ENCODE assay signal across 9 cellular contexts in genomic region chr4:155809835-155810234, GRCh38. TPM values are rescaled to one million over a fixed set of nuclear protein-coding genes. Genes with fewer than 3 reads are reported as not detected.
DNase-seq lines count a peak whose midpoint lies in the region; ATAC-seq and TF ChIP-seq lines count a peak whose summit lies in the region.
"Had no signal": no experiment of that assay in that cellular context is flagged by ENCODE, and none has a peak within 500 bp of the region (broad histone marks: within the 10 kb centered on the region; RNA-seq: fewer than 3 reads in every experiment).

No MANE protein-coding gene starts in this region.

- no peaks in the 10 kb centered on the region for H3K4me1 ChIP-seq in HAP-1
- peaks cover 32% of the 10 kb centered on the region for H3K4me1 ChIP-seq in Karpas-422 (ENCODE audit: low read length)
- H3K4me1 ChIP-seq in Panc1 (ENCODE audit: control insufficient read depth, insufficient read depth, low read length): no peaks in the 10 kb centered on the region

- H3K9ac ChIP-seq in Karpas-422 (ENCODE audit: low read length): no peak overlapping the region

- H3K9me2 ChIP-seq in Karpas-422 (replicated peaks; ENCODE audit: insufficient read depth, low read length): no peaks in the 10 kb centered on the region

- CTCF ChIA-PET in Panc1 (lab: Charles Lee): no interaction called here

- no peaks in the 10 kb centered on the region for H4K20me1 ChIP-seq in Karpas-422 (ENCODE audit: insufficient read depth, low read depth, low read length)

- no peaks in the 10 kb centered on the region for H3K9me3 ChIP-seq in HAP-1
- H3K9me3 ChIP-seq in Karpas-422 (ENCODE audit: low read length): no peaks in the 10 kb centered on the region
- H3K9me3 ChIP-seq in Panc1 (ENCODE audit: control insufficient read depth, insufficient read depth, low read depth, low read length): no peaks in the 10 kb centered on the region

- H3K36me3 ChIP-seq in HAP-1 (replicated peaks) (no peaks in the 10 kb centered on the region), Karpas-422 (ENCODE audit: insufficient read depth, low read length) (no peaks in the 10 kb centered on the region), Panc1 (ENCODE audit: control insufficient read depth, insufficient read depth, low read length) (no peaks in the 10 kb centered on the region)

- H3K4me2 ChIP-seq in Karpas-422 (ENCODE audit: low read depth, low read length, poor library complexity, severe bottlenecking): peak overlapping the region; percentile 29

- peak overlapping the region; percentile 86 for H2AFZ ChIP-seq in Karpas-422 (ENCODE audit: low read length)

- ATAC-seq in Panc1: no peak

- H3K27ac ChIP-seq in Karpas-422 (ENCODE audit: low read length): no peak overlapping the region
- no peak overlapping the region for H3K27ac ChIP-seq in Panc1 (ENCODE audit: low read length)

- H3K4me3 ChIP-seq in HAP-1 (no peak overlapping the region), Karpas-422 (ENCODE audit: low read length) (no peak overlapping the region), Panc1 (ENCODE audit: low read depth in 2 of 2, low read length in 2 of 2) (no peak overlapping the region)

- H3K79me2 ChIP-seq in Karpas-422 (ENCODE audit: low read length): no peaks in the 10 kb centered on the region

- DNase-seq in A172 (ENCODE audit: low spot score) (peak; percentile 80), GM10266 (ENCODE audit: extremely low spot score) (peak; percentile 44), HAP-1 (ENCODE audit: low spot score in 2 of 2) (peak; percentile 47 to 87), Karpas-422 (peak; percentile 98), Panc1 (ENCODE audit: low read depth, low spot score) (peak; percentile 35), dermis microvascular lymphatic vessel endothelial cell (ENCODE audit: low read depth in 2 of 2) (peak; percentile 23 to 44), medulla oblongata (ENCODE audit: extremely low spot score) (peak; percentile 78)
- DNase-seq in NK-92 treated with Interleukin-12 subunit alpha and Interleukin-12 subunit beta, amount 100 ng/mL, for 24 hours (lab: John Stamatoyannopoulos, UW): no peak

- POLR2A ChIA-PET in Panc1 (lab: Charles Lee): no interaction called here

- intact Hi-C loops in Panc1 (cut with micrococcal nuclease; ENCODE audit: unreplicated experiment): loop anchor here (1.0 kb wide), 1 partner anchor 143 kb away; the partner anchor contains the start of gene CTSO

- in situ Hi-C loops in HAP-1 (cut with MboI; ENCODE audit: low sequenced_read_pairs) (loop anchor here (5.0 kb wide), 1 partner anchor 142 kb away; the partner anchor contains the start of gene CTSO), Panc1 (cut with HindIII; ENCODE audit: low pct_unique_long_range_greater_than_20kb, low sequenced_read_pairs) (no loop called here)

- TF ChIP-seq CTCF in GM10266 (IDR thresholded peaks at IDR 0.05; ENCODE audit: control insufficient read depth, insufficient read depth, low read depth, missing control alignments) (peak; percentile 57), Panc1 (IDR thresholded peaks at IDR 0.05) (peak; percentile 52; the same call in 1 of the 2 replicates)

- no TSS peak for BruUV-seq in Panc1 (replicated peaks; lab: Mats Ljungman, UMichigan)

- H3K27me3 ChIP-seq in HAP-1 (ENCODE audit: low read depth): no peaks in the 10 kb centered on the region
- H3K27me3 ChIP-seq in Karpas-422 (ENCODE audit: low read length): no peaks in the 10 kb centered on the region
- H3K27me3 ChIP-seq in Panc1 (ENCODE audit: control insufficient read depth, insufficient read depth, low read length): no peaks in the 10 kb centered on the region

RNA-seq across cellular contexts. Expression of gene GUCY1B1, which starts 51.0 kb away (rescaled TPM):
- total RNA-seq in A172 (2014; rRNA removed; shearing (Covaris generic)): 3.0 and 6.1 TPM in 2 replicates
- 0.47 and 3.2 TPM in 2 replicates for total RNA-seq in Karpas-422 (2014; rRNA removed; shearing (Covaris generic); ENCODE audit: low replicate concordance)
- 0.36 TPM for total RNA-seq in Panc1 (2021; ENCODE audit: unreplicated experiment)
- polyA plus RNA-seq in Panc1 (2012; ENCODE audit: insufficient read length): 0.17 TPM
- 7.3 and 8.7 TPM in 2 replicates for total RNA-seq in dermis microvascular lymphatic vessel endothelial cell

RNA-seq across cellular contexts. Expression of gene ASIC5, which starts 56.2 kb away (rescaled TPM):
- total RNA-seq in A172 (2014; rRNA removed; shearing (Covaris generic)): not detected in 2 replicates
- total RNA-seq in Karpas-422 (2014; rRNA removed; shearing (Covaris generic); ENCODE audit: low replicate concordance): not detected in 2 replicates
- not detected for total RNA-seq in Panc1 (2021; ENCODE audit: unreplicated experiment)
- polyA plus RNA-seq in Panc1 (2012; ENCODE audit: insufficient read length): not detected
- total RNA-seq in dermis microvascular lymphatic vessel endothelial cell: not detected in 2 replicates
- total RNA-seq: natural killer cell treated with Interleukin-12 subunit alpha and Interleukin-12 subunit beta and Interleukin-15 and Interleukin-18, amount 100 ng/mL, for 72 hours had no signal
